ENCODE assay signal across 7 cellular contexts in genomic region chr18:46281185-46282176, GRCh38.
DNase-seq lines count a peak whose midpoint lies in the region; ATAC-seq, FAIRE-seq and TF ChIP-seq lines count a peak whose summit lies in the region.

No MANE protein-coding gene starts in this region.

- H3K4me1 ChIP-seq in small intestine (ENCODE audit: control insufficient read depth in 2 of 2, insufficient read depth in 1 of 2, low read depth in 1 of 2, low read length in 1 of 2) = no peaks in the 10 kb centered on the region

- H3K27ac ChIP-seq in small intestine (ENCODE audit: low read depth in 1 of 2, low read length in 1 of 2) = no peak overlapping the region

- H3K27me3 ChIP-seq in small intestine (ENCODE audit: control insufficient read depth in 2 of 2, insufficient read depth in 2 of 2, low read length in 2 of 2) = no peaks in the 10 kb centered on the region

- FAIRE-seq in small intestine (lab: Jason Lieb, UNC) = no peak

- no peaks in the 10 kb centered on the region for H3K9me3 ChIP-seq in small intestine (ENCODE audit: control insufficient read depth, low read depth)

- in situ Hi-C loops in astrocyte of the cerebellum (cut with HindIII; ENCODE audit: low sequenced_read_pairs) = loop anchor here (5.0 kb wide), 1 partner anchor 86 kb away; no protein-coding TSS in a partner anchor

- peak; percentile 85 for ATAC-seq in HG02610 (IDR thresholded peaks at IDR 0.05; ENCODE audit: unreplicated experiment)

- H3K4me3 ChIP-seq in astrocyte of the cerebellum (ENCODE audit: low read depth, low read length) = no peak overlapping the region
- no peak overlapping the region for H3K4me3 ChIP-seq in small intestine (ENCODE audit: low read depth in 1 of 2, low read length in 2 of 2)

- WGBS in small intestine, 3 donors = 50 to 59% (median 55%) methylated on average over 15 of the region's 15 CpGs

- peak; percentile 79 for DNase-seq in NCI-H146 (lab: John Stamatoyannopoulos, UW)
- peak; percentile 38 for DNase-seq in T-helper 9 cell
- peak; percentile 69 for DNase-seq in astrocyte of the cerebellum (ENCODE audit: low read depth)
- DNase-seq in hippocampal formation (lab: John Stamatoyannopoulos, UW) = peak; percentile 46 to 66
- peak; percentile 55 for DNase-seq in small intestine

- peak; percentile 95 for TF ChIP-seq CTCF in GM12872 (IDR thresholded peaks at IDR 0.05; ENCODE audit: insufficient read depth, low read depth, low read length)
- peak; percentile 99 for TF ChIP-seq CTCF in astrocyte of the cerebellum (IDR thresholded peaks at IDR 0.05; ENCODE audit: low read depth, low read length, missing control alignments)

- H3K36me3 ChIP-seq in small intestine (ENCODE audit: control insufficient read depth in 2 of 2, insufficient read depth in 2 of 2, low read length in 2 of 2) = no peaks in the 10 kb centered on the region
